28 cellular contexts compared by ENCODE assay signal in genomic region chr6:78476561-78476960, GRCh38.
"Had no signal": no experiment of that assay in that cellular context is flagged by ENCODE, and none has a peak within 500 bp of the region (broad histone marks: within the 10 kb centered on the region; RNA-seq: fewer than 3 reads in every experiment).

No MANE protein-coding gene starts in this region.

- ATAC-seq: left colon; left lung; lower lobe of right lung; naive thymus-derived CD8-positive, alpha-beta T cell; pancreas; right cardiac atrium; sciatic nerve; stimulated activated naive B cell treated with anti-CD40 and anti-IgM and Interleukin-4, amounts not matched to agents 10 μg/mL and 1 μg/mL and 100 μg/mL, for 72 hours; stimulated activated naive CD8-positive, alpha-beta T cell treated with anti-CD3 and anti-CD28 coated beads, Interleukin-15, Interleukin-2, amounts not matched to agents 100 U/mL and 50 U/mL, for 24 hours had no signal

- H3K4me3 ChIP-seq: left lung, lower lobe of right lung, pancreas, prostate gland, skin epidermis, stomach, testis, thyroid gland, transverse colon, upper lobe of left lung, vagina had no signal

- H3K36me3 ChIP-seq: left lung, lower lobe of right lung, pancreas, prostate gland, stomach, thyroid gland, transverse colon, upper lobe of left lung, vagina had no signal

- DNase-seq: immature natural killer cell; kidney; left colon; left lung; lower lobe of right lung; mammary epithelial cell; mesenchymal stem cell; naive thymus-derived CD8-positive, alpha-beta T cell; nucleus accumbens; pancreas; posterior cingulate gyrus; retina; right cardiac atrium; stimulated activated CD4-positive, alpha-beta T cell treated with anti-CD3 and anti-CD28 coated beads, Interleukin-12 subunit alpha, Interleukin-12 subunit beta, amount 100 ng/mL, for 4 hours; stimulated activated CD4-positive, alpha-beta T cell treated with anti-CD3 and anti-CD28 coated beads, Interleukin-15, amount 100 ng/mL, for 24 hours; stimulated activated CD4-positive, alpha-beta T cell treated with anti-CD3 and anti-CD28 coated beads, Interleukin-2, amount 100 ng/mL, for 24 hours; stimulated activated CD4-positive, alpha-beta T cell treated with anti-CD3 and anti-CD28 coated beads, Interleukin-4, amount 100 ng/mL, for 1 hour; stimulated activated naive B cell treated with anti-CD40 and anti-IgM and Interleukin-4, amounts not matched to agents 10 μg/mL and 1 μg/mL and 100 μg/mL, for 72 hours; stimulated activated naive CD8-positive, alpha-beta T cell treated with anti-CD3 and anti-CD28 coated beads, Interleukin-15, Interleukin-2, amounts not matched to agents 100 U/mL and 50 U/mL, for 24 hours; stomach; testis; thyroid gland; transverse colon; upper lobe of left lung had no signal

- H3K27me3 ChIP-seq: left lung, pancreas, stomach, testis, thyroid gland, transverse colon, upper lobe of left lung, vagina had no signal

- H3K4me1 ChIP-seq: left lung, lower lobe of right lung, pancreas, prostate gland, stomach, testis, thyroid gland, transverse colon, upper lobe of left lung, vagina had no signal

- H3K27ac ChIP-seq: left lung, lower lobe of right lung, pancreas, prostate gland, skin epidermis, stomach, testis, thyroid gland, transverse colon, upper lobe of left lung, vagina had no signal
